9 cellular contexts compared by ENCODE assay signal in the genomic region with DNA sequence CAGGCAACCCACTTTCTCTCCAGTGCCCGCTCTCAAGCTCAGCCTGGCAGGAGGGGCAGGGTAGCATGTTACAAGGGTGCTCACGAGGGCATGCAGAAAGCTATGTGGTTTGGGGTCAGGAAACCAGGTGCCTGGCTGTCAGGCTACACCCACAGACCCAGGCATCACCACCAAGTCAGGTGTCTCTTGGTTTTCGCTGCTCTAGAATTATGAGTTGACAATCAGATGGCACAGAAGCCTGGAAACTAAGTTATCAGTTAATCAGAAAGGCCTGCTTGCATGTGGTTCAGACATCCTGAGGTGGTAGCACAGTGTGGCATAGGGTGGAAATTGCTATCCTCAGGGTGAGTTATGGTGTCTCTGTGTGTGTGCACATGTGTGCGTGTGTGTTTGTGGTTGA. TPM values are rescaled to one million over a fixed set of nuclear protein-coding genes. Genes with fewer than 3 reads are reported as not detected.
A peak's percentile ranks its signal among the peaks of the same experiment; 100 is the strongest.
DNase-seq lines count a peak whose midpoint lies in the region; ATAC-seq, FAIRE-seq and TF ChIP-seq lines count a peak whose summit lies in the region.
"Had no signal": no experiment of that assay in that cellular context is flagged by ENCODE, and none has a peak within 500 bp of the region (broad histone marks: within the 10 kb centered on the region; RNA-seq: fewer than 3 reads in every experiment).

No MANE protein-coding gene starts in this region.

- H3K4me3 ChIP-seq in OCI-LY3 (ENCODE audit: low read length) = no peak overlapping the region
- no peak overlapping the region for H3K4me3 ChIP-seq in pancreas
- no peak overlapping the region for H3K4me3 ChIP-seq in A673 (ENCODE audit: low read depth, low read length, poor library complexity, severe bottlenecking)
- H3K4me3 ChIP-seq: MG63 had no signal

- H3K27me3 ChIP-seq in OCI-LY3 (ENCODE audit: low read depth, low read length) (peaks cover 83% of the 10 kb centered on the region), pancreas (no peaks in the 10 kb centered on the region), A673 (replicated peaks; ENCODE audit: insufficient read depth, low read depth, low read length, poor library complexity) (no peaks in the 10 kb centered on the region)
- H3K27me3 ChIP-seq: MG63 had no signal

- no peak overlapping the region for H3K9ac ChIP-seq in OCI-LY3 (ENCODE audit: low read length)

- 0 out of 2 replicates have a peak overlapping the region, but pooled peaks have one; percentile 2 for H3K4me2 ChIP-seq in OCI-LY3 (ENCODE audit: low read length)

- no peaks in the 10 kb centered on the region for H3K79me2 ChIP-seq in OCI-LY3 (ENCODE audit: low read length)

- BruUV-seq in A673 (replicated peaks; lab: Mats Ljungman, UMichigan) = no TSS peak

- peak overlapping the region; percentile 4 to 57 (median 24) for H3K4me3 Mint-ChIP-seq in immature natural killer cell

- ATAC-seq in HG03571 (IDR thresholded peaks at IDR 0.05; ENCODE audit: unreplicated experiment) = no peak
- ATAC-seq in pancreas = no peak

- intact Hi-C loops in pancreas (cut with DNase I) (no loop called here), A673 (cut with micrococcal nuclease; ENCODE audit: unreplicated experiment) (no loop called here)

- no peak overlapping the region for H2AFZ ChIP-seq in OCI-LY3 (ENCODE audit: low read depth, low read length)

- H3K27ac ChIP-seq in OCI-LY3 (ENCODE audit: low read length) (no peak overlapping the region), pancreas (no peak overlapping the region), A673 (ENCODE audit: low read depth, low read length, poor library complexity, severe bottlenecking) (no peak overlapping the region)

- H3K9me3 ChIP-seq in OCI-LY3 (ENCODE audit: insufficient read depth, low read length) (no peaks in the 10 kb centered on the region), pancreas (no peaks in the 10 kb centered on the region), A673 (ENCODE audit: low read depth, low read length, poor library complexity, severe bottlenecking) (no peaks in the 10 kb centered on the region)
- H3K9me3 ChIP-seq: MG63 had no signal

- H3K36me3 Mint-ChIP-seq in immature natural killer cell = peaks cover 0 to 7% (median 4%) of the 10 kb centered on the region in 3 donors

- peaks cover 6 to 13% (median 10%) of the 10 kb centered on the region in 3 donors for H3K27me3 Mint-ChIP-seq in immature natural killer cell (ENCODE audit: low read depth in 3 of 3)

- H3K36me3 ChIP-seq in OCI-LY3 (replicated peaks; ENCODE audit: low read depth, low read length) (no peaks in the 10 kb centered on the region), pancreas (no peaks in the 10 kb centered on the region), A673 (ENCODE audit: insufficient read depth, low read length, poor library complexity, severe bottlenecking) (no peaks in the 10 kb centered on the region)
- H3K36me3 ChIP-seq: MG63 had no signal

- 75 to 83% methylated on average over 4 of the region's 4 CpGs for WGBS in pancreas, 2 donors

- peaks cover 41% of the 10 kb centered on the region for H3K4me1 ChIP-seq in OCI-LY3 (ENCODE audit: low read length)
- H3K4me1 ChIP-seq in pancreas = no peaks in the 10 kb centered on the region
- no peaks in the 10 kb centered on the region for H3K4me1 ChIP-seq in A673 (ENCODE audit: insufficient read depth, low read length, poor library complexity, severe bottlenecking)

- H3K27ac Mint-ChIP-seq in immature natural killer cell = peak overlapping the region in 5 of 6 donors; percentile 16 to 76 (median 57)

- DNase-seq in activated T-cell treated with anti-CD3 and anti-CD28 coated beads for 24 hours (ENCODE audit: low read depth) (peak; percentile 27), immature natural killer cell (peak; percentile 76 to 79 (median 78)), pancreas (no peak), NCI-H69 (lab: John Stamatoyannopoulos, UW) (no peak), A673 (ENCODE audit: low spot score) (no peak)
- peak; percentile 64 for DNase-seq in stimulated activated CD8-positive, alpha-beta memory T cell treated with anti-CD3 and anti-CD28 coated beads, Interleukin-4, amount 100 ng/mL, for 48 hours
- DNase-seq: MG63 had no signal

- no peak for FAIRE-seq in pancreas (lab: Jason Lieb, UNC)

- no peak for TF ChIP-seq CTCF in OCI-LY3 (IDR thresholded peaks at IDR 0.05; ENCODE audit: low read depth, low read length)
- TF ChIP-seq CTCF in pancreas (IDR thresholded peaks at IDR 0.05) = no peak
- TF ChIP-seq CTCF in A673 (conservative IDR thresholded peaks at IDR 0.05; ENCODE audit: low read depth, low read length) = no peak

- H4K20me1 ChIP-seq in OCI-LY3 (ENCODE audit: insufficient read depth, low read length) = peaks cover 27% of the 10 kb centered on the region

- CTCF ChIA-PET in A673 (lab: Charles Lee) = no interaction called here

- H3K9me3 Mint-ChIP-seq in immature natural killer cell = peaks cover 0 to 3% (median 0%) of the 10 kb centered on the region in 6 donors

- POLR2A ChIA-PET in A673 (lab: Charles Lee; ENCODE audit: low non-redundant PET) = no interaction called here

- peaks cover 30 to 63% of the 10 kb centered on the region in 2 donors for H3K4me1 Mint-ChIP-seq in immature natural killer cell

RNA-seq across cellular contexts. Expression of a gene that starts 16.2 kb away (rescaled TPM):
- polyA plus RNA-seq in immature natural killer cell (not detected), pancreas (not detected)
- total RNA-seq in pancreas (under 1 TPM in 1 of 6 donors, not detected in 5; 0.12 TPM), A673 (2021) (not detected in 2 replicates)

RNA-seq across cellular contexts. Expression of a gene that starts 28.2 kb away (rescaled TPM):
- polyA plus RNA-seq in immature natural killer cell (10 to 100 TPM in 2 of 3 donors, 1 to 10 TPM in 1; 4.0 to 15.3 (median 10.5) TPM), pancreas (1 to 10 TPM; 3.5 to 8.1 TPM)
- total RNA-seq in pancreas (10 to 100 TPM in 4 of 6 donors, 1 to 10 TPM in 2; 8.0 to 14.1 (median 10.5) TPM), A673 (2021) (9.5 and 10.6 TPM in 2 replicates)

Comparison
In these comparisons a context has a peak if more than half of its experiments do, and no peak if none do; other contexts are left out.
1. DNase-seq: peak in activated T-cell treated with anti-CD3 and anti-CD28 coated beads for 24 hours (single experiment), immature natural killer cell (3 of 3) and stimulated activated CD8-positive, alpha-beta memory T cell treated with anti-CD3 and anti-CD28 coated beads, Interleukin-4, amount 100 ng/mL, for 48 hours (single experiment); none in pancreas (0 of 6), NCI-H69 (single experiment) and A673 (single experiment).